8 cellular contexts compared by ENCODE assay signal in genomic region chr10:16986406-16987128, GRCh38.
DNase-seq lines count a peak whose midpoint lies in the region; ATAC-seq and TF ChIP-seq lines count a peak whose summit lies in the region.
"Had no signal": no experiment of that assay in that cellular context is flagged by ENCODE, and none has a peak within 500 bp of the region (broad histone marks: within the 10 kb centered on the region; RNA-seq: fewer than 3 reads in every experiment).

No MANE protein-coding gene starts in this region.

- H3K4me1 ChIP-seq in Panc1 (ENCODE audit: control insufficient read depth, insufficient read depth, low read length) (peaks cover 29% of the 10 kb centered on the region), mesodermal cell (ENCODE audit: control insufficient read depth, insufficient read depth, low read length, poor library complexity, severe bottlenecking) (peaks cover 39% of the 10 kb centered on the region), uterus (no peaks in the 10 kb centered on the region)

- ATAC-seq in Panc1, result peak; percentile 84

- TF ChIP-seq CTCF in Panc1 (IDR thresholded peaks at IDR 0.05) (no peak), endothelial cell (IDR thresholded peaks at IDR 0.05; ENCODE audit: unreplicated experiment) (no peak), uterus (IDR thresholded peaks at IDR 0.05) (no peak)

- peaks cover 13% of the 10 kb centered on the region for H3K4me1 Mint-ChIP-seq in endothelial cell (ENCODE audit: unreplicated experiment)

- DNase-seq in Panc1 (ENCODE audit: low read depth, low spot score) (no peak), endothelial cell (ENCODE audit: low spot score) (no peak), uterus (no peak), SHP77 treated with DMSO at 0.1 percent for 48 hours (lab: John Stamatoyannopoulos, UW) (no peak), NCI-H1105 (lab: John Stamatoyannopoulos, UW) (no peak), GM19238 (ENCODE audit: insufficient read length, low spot score) (no peak)
- DNase-seq: NCI-H510A had no signal

- CTCF ChIA-PET in Panc1 (lab: Charles Lee), result no interaction called here

- POLR2A ChIA-PET in Panc1 (lab: Charles Lee), result interaction anchor here (0.6 to 1.4 kb wide), 3 partner anchors 27 to 243 kb away, joined by 3 to 6 read pairs (median 3); no protein-coding TSS in a partner anchor

- H3K27ac Mint-ChIP-seq in endothelial cell (ENCODE audit: unreplicated experiment), result peak overlapping the region; percentile 9

- H3K9me3 ChIP-seq in Panc1 (ENCODE audit: control insufficient read depth, insufficient read depth, low read depth, low read length), result peaks cover 16% of the 10 kb centered on the region; the same call in 1 of the 2 replicates
- H3K9me3 ChIP-seq in mesodermal cell (ENCODE audit: control insufficient read depth, low read length), result no peaks in the 10 kb centered on the region
- H3K9me3 ChIP-seq in uterus, result no peaks in the 10 kb centered on the region

- 62 to 73% methylated on average over 4 to 9 of the region's 10 CpGs for WGBS in mesodermal cell (ENCODE audit: insufficient coverage in 2 of 2), 2 experiments

- H3K4me3 ChIP-seq in Panc1 (ENCODE audit: low read depth in 2 of 2, low read length in 2 of 2) (peak overlapping the region in 1 of 2 experiments; percentile 5; a peak in 1 of 4 replicates), mesodermal cell (ENCODE audit: extremely low read depth, insufficient read depth, low read length, poor library complexity, severe bottlenecking) (no peak overlapping the region), uterus (no peak overlapping the region)

- no peaks in the 10 kb centered on the region for H3K9me3 Mint-ChIP-seq in endothelial cell (ENCODE audit: unreplicated experiment)

- H3K27ac ChIP-seq in Panc1 (ENCODE audit: low read length), result peak overlapping the region; percentile 99
- H3K27ac ChIP-seq in mesodermal cell (ENCODE audit: low read depth, low read length, severe bottlenecking), result peak overlapping the region; percentile 97
- peak overlapping the region; percentile 67 to 70 for H3K27ac ChIP-seq in uterus

- H3K4me3 Mint-ChIP-seq in endothelial cell (ENCODE audit: unreplicated experiment), result no peak overlapping the region

- H3K36me3 ChIP-seq in Panc1 (ENCODE audit: control insufficient read depth, insufficient read depth, low read length) (no peaks in the 10 kb centered on the region), mesodermal cell (ENCODE audit: control insufficient read depth, insufficient read depth, low read length) (no peaks in the 10 kb centered on the region), uterus (no peaks in the 10 kb centered on the region)

- intact Hi-C loops in Panc1 (cut with micrococcal nuclease; ENCODE audit: unreplicated experiment), result no loop called here
- intact Hi-C loops in uterus (cut with DNase I; ENCODE audit: low total_unique reads), result no loop called here

- no peaks in the 10 kb centered on the region for H3K27me3 ChIP-seq in Panc1 (ENCODE audit: control insufficient read depth, insufficient read depth, low read length)
- no peaks in the 10 kb centered on the region for H3K27me3 ChIP-seq in uterus

- TF ChIP-seq POLR2A in uterus (IDR thresholded peaks at IDR 0.05), result no peak

- H3K36me3 Mint-ChIP-seq in endothelial cell (ENCODE audit: low read depth, unreplicated experiment), result peaks cover 16% of the 10 kb centered on the region

- BruUV-seq in Panc1 (replicated peaks; lab: Mats Ljungman, UMichigan), result no TSS peak

- in situ Hi-C loops in Panc1 (cut with HindIII; ENCODE audit: low pct_unique_long_range_greater_than_20kb, low sequenced_read_pairs), result no loop called here

- H3K27me3 Mint-ChIP-seq in endothelial cell (ENCODE audit: unreplicated experiment), result peaks cover 2% of the 10 kb centered on the region
